1 cellular context compared by ENCODE assay signal in genomic region chr10:19634163-19634562, GRCh38.
TF ChIP-seq lines count a peak whose summit lies in the region.

No MANE protein-coding gene starts in this region.

TF ChIP-seq in IMR-90, 13 proteins besides CTCF, POLR2A, EP300 and RAD21:
- TF ChIP-seq RCOR1 (IDR thresholded peaks at IDR 0.05; ENCODE audit: insufficient replicate concordance, low read length): no peak
- peak; percentile 77 for TF ChIP-seq CEBPB (IDR thresholded peaks at IDR 0.05; ENCODE audit: low read depth, low read length)
